Comparison of ENCODE assay signal across 1 cellular context in the genomic region with DNA sequence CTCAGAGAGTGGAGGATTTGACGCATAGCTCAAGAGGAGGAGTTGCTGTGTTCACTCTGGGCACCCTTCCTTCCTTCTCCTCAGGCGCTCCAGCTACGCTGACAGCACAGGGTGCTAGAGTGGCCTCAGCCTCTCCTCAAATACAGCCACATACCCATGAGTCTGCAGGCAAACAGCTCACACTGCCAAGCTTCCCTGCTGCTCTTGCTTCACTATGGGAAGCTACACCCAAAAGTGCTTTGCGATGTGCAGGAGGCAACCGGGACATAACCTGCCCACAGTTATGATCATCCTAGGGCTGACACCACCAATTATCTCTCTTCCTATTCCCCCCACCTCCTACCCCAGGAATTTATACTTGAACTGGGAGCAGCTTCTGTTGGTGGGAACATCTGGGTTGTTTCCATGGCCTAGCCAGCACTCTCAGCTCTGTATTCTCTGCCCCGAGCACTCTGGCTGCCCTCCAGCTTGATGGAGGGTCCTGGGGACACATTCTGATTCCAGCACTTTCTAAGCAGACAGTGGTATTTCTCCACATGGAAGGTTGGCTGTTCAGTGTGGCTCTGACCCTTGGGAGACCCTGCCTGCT.
TF ChIP-seq lines count a peak whose summit lies in the region.

No MANE protein-coding gene starts in this region.

TF ChIP-seq in H1, 55 proteins besides CTCF, POLR2A, EP300 and RAD21:
- TF ChIP-seq, protein P1, sequence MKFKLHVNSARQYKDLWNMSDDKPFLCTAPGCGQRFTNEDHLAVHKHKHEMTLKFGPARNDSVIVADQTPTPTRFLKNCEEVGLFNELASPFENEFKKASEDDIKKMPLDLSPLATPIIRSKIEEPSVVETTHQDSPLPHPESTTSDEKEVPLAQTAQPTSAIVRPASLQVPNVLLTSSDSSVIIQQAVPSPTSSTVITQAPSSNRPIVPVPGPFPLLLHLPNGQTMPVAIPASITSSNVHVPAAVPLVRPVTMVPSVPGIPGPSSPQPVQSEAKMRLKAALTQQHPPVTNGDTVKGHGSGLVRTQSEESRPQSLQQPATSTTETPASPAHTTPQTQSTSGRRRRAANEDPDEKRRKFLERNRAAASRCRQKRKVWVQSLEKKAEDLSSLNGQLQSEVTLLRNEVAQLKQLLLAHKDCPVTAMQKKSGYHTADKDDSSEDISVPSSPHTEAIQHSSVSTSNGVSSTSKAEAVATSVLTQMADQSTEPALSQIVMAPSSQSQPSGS (IDR thresholded peaks at IDR 0.05; ENCODE audit: low read length) = no peak
- TF ChIP-seq NRF1 (IDR thresholded peaks at IDR 0.05; ENCODE audit: low read depth, low read length) (no peak), RXRA (IDR thresholded peaks at IDR 0.05; ENCODE audit: insufficient read depth, low read depth, low read length) (no peak), ZNF274 (IDR thresholded peaks at IDR 0.05; ENCODE audit: borderline replicate concordance, extremely low read depth, low read length) (no peak), KDM1A (IDR thresholded peaks at IDR 0.05; ENCODE audit: borderline replicate concordance, low read length) (no peak), SP4 (IDR thresholded peaks at IDR 0.05; ENCODE audit: low read length) (no peak), JUND (IDR thresholded peaks at IDR 0.05; ENCODE audit: low read length) (no peak), CEBPB (IDR thresholded peaks at IDR 0.05; ENCODE audit: low read depth, low read length) (no peak), BRCA1 (IDR thresholded peaks at IDR 0.05; ENCODE audit: low read depth, low read length) (no peak), SRF (IDR thresholded peaks at IDR 0.05; ENCODE audit: low read depth, low read length) (no peak), TAF7 (optimal IDR thresholded peaks at IDR 0.05; ENCODE audit: borderline replicate concordance, low read depth, low read length) (no peak)
- TF ChIP-seq, protein P2, sequence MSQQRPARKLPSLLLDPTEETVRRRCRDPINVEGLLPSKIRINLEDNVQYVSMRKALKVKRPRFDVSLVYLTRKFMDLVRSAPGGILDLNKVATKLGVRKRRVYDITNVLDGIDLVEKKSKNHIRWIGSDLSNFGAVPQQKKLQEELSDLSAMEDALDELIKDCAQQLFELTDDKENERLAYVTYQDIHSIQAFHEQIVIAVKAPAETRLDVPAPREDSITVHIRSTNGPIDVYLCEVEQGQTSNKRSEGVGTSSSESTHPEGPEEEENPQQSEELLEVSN (IDR thresholded peaks at IDR 0.05) = no peak
